1 cellular context compared by ENCODE assay signal in the genomic region with DNA sequence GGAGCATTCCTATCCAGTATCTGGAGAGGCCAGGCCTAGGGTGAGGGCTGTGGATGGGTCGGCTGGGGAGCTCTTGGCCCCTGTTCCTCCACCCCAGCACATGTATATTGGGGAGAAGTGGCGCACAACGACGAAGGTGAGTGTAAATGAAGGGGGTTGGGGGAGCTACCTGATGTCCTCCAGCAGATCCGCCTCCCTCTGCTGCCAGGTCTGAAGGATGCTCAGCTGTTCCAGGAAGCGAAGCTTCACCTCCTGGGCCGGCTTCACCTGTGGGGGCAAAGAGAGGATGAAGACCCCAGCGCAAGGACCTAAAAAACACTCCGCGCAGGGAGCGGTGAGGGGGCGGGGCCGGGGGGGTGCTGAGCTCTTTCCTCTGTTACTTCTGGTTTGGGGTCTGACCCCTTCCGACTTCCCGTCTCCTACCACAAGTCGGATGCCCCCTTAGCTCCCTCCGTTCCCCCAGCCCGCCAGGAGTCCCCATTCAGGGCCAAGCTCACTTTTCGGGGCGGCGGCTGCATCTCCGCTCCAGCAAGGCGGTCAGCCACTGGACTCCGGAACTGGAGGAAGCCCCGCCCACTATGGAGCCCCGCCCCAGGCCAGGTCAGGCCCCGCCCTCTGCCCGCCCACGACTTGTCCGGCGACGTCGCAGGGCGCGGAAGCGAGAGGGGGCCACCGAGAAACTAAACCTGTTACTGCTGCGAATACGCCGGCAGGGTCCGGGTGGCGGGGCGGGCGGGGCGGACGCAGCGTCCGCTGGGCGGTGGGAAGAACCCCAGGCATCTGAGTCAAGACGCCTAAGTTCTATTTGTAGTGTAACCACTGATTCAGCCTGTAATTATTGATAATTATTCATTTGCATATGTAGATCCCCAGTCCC.
TF ChIP-seq lines count a peak whose summit lies in the region.

A gene (minus strand): TSS at position 568 of the 877 bp plus-strand sequence. CDS start 50 bp downstream, at position 518.

TF ChIP-seq in SK-N-SH, 30 proteins besides CTCF, POLR2A, EP300 and RAD21 (continued from another document):
- TF ChIP-seq, protein P1, sequence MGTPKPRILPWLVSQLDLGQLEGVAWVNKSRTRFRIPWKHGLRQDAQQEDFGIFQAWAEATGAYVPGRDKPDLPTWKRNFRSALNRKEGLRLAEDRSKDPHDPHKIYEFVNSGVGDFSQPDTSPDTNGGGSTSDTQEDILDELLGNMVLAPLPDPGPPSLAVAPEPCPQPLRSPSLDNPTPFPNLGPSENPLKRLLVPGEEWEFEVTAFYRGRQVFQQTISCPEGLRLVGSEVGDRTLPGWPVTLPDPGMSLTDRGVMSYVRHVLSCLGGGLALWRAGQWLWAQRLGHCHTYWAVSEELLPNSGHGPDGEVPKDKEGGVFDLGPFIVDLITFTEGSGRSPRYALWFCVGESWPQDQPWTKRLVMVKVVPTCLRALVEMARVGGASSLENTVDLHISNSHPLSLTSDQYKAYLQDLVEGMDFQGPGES (IDR thresholded peaks at IDR 0.05; ENCODE audit: low read depth, low read length), result no peak
- no peak for TF ChIP-seq MEF2A (IDR thresholded peaks at IDR 0.05; ENCODE audit: borderline replicate concordance, low read depth)
- no peak for TF ChIP-seq RCOR1 (IDR thresholded peaks at IDR 0.05; ENCODE audit: low read length)
- TF ChIP-seq SIN3A (IDR thresholded peaks at IDR 0.05; ENCODE audit: borderline replicate concordance, low read depth, low read length), result no peak
- TF ChIP-seq ELF1 (IDR thresholded peaks at IDR 0.05), result peak; percentile 57; the same call in 1 of the 2 replicates
- TF ChIP-seq TAF1 (IDR thresholded peaks at IDR 0.05; ENCODE audit: borderline replicate concordance, low read depth, low read length), result no peak; the same call in 1 of the 2 replicates
- TF ChIP-seq, protein P2, sequence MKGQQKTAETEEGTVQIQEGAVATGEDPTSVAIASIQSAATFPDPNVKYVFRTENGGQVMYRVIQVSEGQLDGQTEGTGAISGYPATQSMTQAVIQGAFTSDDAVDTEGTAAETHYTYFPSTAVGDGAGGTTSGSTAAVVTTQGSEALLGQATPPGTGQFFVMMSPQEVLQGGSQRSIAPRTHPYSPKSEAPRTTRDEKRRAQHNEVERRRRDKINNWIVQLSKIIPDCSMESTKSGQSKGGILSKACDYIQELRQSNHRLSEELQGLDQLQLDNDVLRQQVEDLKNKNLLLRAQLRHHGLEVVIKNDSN (IDR thresholded peaks at IDR 0.05; ENCODE audit: borderline replicate concordance, low read depth), result no peak
TF ChIP-seq in SK-N-SH: peak in this region for 2.
